Comparison of ENCODE assay signal across 9 cellular contexts in the genomic region with DNA sequence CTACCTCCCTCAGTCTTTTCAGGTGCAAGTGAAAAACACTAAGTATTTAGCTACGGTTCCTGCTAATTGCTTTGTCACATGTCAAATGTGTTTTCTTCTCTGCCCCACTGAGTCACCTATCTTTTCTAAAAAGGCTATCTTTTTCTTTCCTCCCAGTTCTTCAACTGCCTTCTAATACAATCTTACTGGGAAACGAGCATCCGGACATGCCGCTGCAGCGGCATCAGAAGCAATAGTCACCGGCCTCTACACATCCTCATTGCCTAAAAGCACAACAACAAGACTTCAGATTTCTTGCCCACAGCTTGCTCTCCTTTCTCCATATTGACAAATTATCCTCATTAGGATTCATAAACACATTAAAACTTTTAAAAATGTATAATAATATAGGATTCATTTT. TPM values are rescaled to one million over a fixed set of nuclear protein-coding genes. Genes with fewer than 3 reads are reported as not detected.
DNase-seq lines count a peak whose midpoint lies in the region; ATAC-seq, FAIRE-seq and TF ChIP-seq lines count a peak whose summit lies in the region.
"Had no signal": no experiment of that assay in that cellular context is flagged by ENCODE, and none has a peak within 500 bp of the region (broad histone marks: within the 10 kb centered on the region; RNA-seq: fewer than 3 reads in every experiment).

No MANE protein-coding gene starts in this region.

- H2AFZ ChIP-seq in HepG2 (ENCODE audit: low read length) = no peak overlapping the region

- H3K4me1 ChIP-seq in liver (ENCODE audit: control insufficient read depth in 4 of 4, insufficient read depth in 4 of 4, low read length in 3 of 4) (peaks cover 0 to 35% (median 12%) of the 10 kb centered on the region in 4 donors), HepG2 (ENCODE audit: insufficient read depth, low read length) (peaks cover 16% of the 10 kb centered on the region), mononuclear cell (ENCODE audit: insufficient read depth, low read length) (peaks cover 19% of the 10 kb centered on the region)

- CTCF ChIA-PET in HepG2 (lab: Yijun Ruan, JAX; ENCODE audit: low intra/inter-chr PET ratio, low total read pairs) = no interaction called here

- ATAC-seq in HepG2 = no peak

- no peak for TF ChIP-seq POLR2A in HepG2 (IDR thresholded peaks at IDR 0.05; ENCODE audit: insufficient read depth in 1 of 2, low read depth in 2 of 2, low read length in 2 of 2)

- H3K27me3 ChIP-seq in liver (ENCODE audit: control insufficient read depth in 4 of 4, insufficient read depth in 4 of 4, low read length in 3 of 4) (peaks cover 0 to 13% (median 0%) of the 10 kb centered on the region in 4 donors), HepG2 (ENCODE audit: control insufficient read depth in 1 of 2, insufficient read depth in 2 of 2, low read length in 2 of 2) (peaks cover 1 to 35% of the 10 kb centered on the region in 2 experiments; a peak in 4 of 5 replicates), mononuclear cell (ENCODE audit: insufficient read depth, low read length) (peaks cover 38% of the 10 kb centered on the region)

- H3K36me3 ChIP-seq in liver (ENCODE audit: control insufficient read depth in 4 of 4, insufficient read depth in 3 of 4, low read depth in 1 of 4, low read length in 3 of 4) = no peaks in the 10 kb centered on the region
- no peaks in the 10 kb centered on the region for H3K36me3 ChIP-seq in HepG2 (replicated peaks in 1 of 2; ENCODE audit: control insufficient read depth in 1 of 2, insufficient read depth in 2 of 2, low read length in 2 of 2)

- in situ Hi-C loops in HepG2 (cut with HindIII; ENCODE audit: extremely low pct_ligation_motif_present, low pct_unique_long_range_greater_than_20kb) = loop anchor here (25.0 kb wide), 2 partner anchors 1317 to 1592 kb away; no protein-coding TSS in a partner anchor

- no peak for TF ChIP-seq EP300 in HepG2 (IDR thresholded peaks at IDR 0.05; ENCODE audit: low read depth in 2 of 2, low read length in 2 of 2)
- TF ChIP-seq EP300 in HepG2 (CRISPR knock-in tag; IDR thresholded peaks at IDR 0.05; ENCODE audit: borderline replicate concordance) = no peak

- no TSS peak for BruUV-seq in HepG2 (replicated peaks; lab: Mats Ljungman, UMichigan)

- H3K9ac ChIP-seq in liver (ENCODE audit: low read depth in 1 of 2, low read length in 2 of 2) (peak overlapping the region in 1 of 2 donors; percentile 14), HepG2 (ENCODE audit: insufficient read depth, low read depth, low read length) (no peak overlapping the region)

- TF ChIP-seq CTCF in liver (IDR thresholded peaks at IDR 0.05; ENCODE audit: low read depth, low read length, missing input control) = no peak
- no peak for TF ChIP-seq CTCF in HepG2 (CRISPR knock-in tag; IDR thresholded peaks at IDR 0.05)
- TF ChIP-seq CTCF in cardiac fibroblast (IDR thresholded peaks at IDR 0.05; ENCODE audit: low read depth, low read length) = no peak

- intact Hi-C loops in HepG2 (cut with micrococcal nuclease; ENCODE audit: unreplicated experiment) = no loop called here

- H4K20me1 ChIP-seq in HepG2 (ENCODE audit: insufficient read depth, low read length) = no peaks in the 10 kb centered on the region

- POLR2A ChIA-PET in HepG2 (lab: Yijun Ruan, JAX) = no interaction called here

- 7% methylated on average over 6 of the region's 6 CpGs for WGBS in liver
- WGBS in HepG2 (ENCODE audit: low lambda C conversion rate) = 16% methylated on average over 6 of the region's 6 CpGs

- DNase-seq in HepG2 (ENCODE audit: low spot score) (no peak), cardiac fibroblast (ENCODE audit: low read depth in 2 of 2) (peak in 1 of 2 donors; percentile 31), hippocampal formation (lab: John Stamatoyannopoulos, UW) (no peak), ureter (ENCODE audit: low spot score) (no peak), NCI-H128 (lab: John Stamatoyannopoulos, UW; ENCODE audit: unreplicated experiment) (no peak), GM19240 (ENCODE audit: insufficient read length, low spot score) (no peak)
- DNase-seq: CD8-positive, alpha-beta memory T cell had no signal

- TF ChIP-seq RAD21 in liver (IDR thresholded peaks at IDR 0.05) = no peak
- TF ChIP-seq RAD21 in HepG2 (CRISPR knock-in tag; IDR thresholded peaks at IDR 0.05) = no peak

- no peak for FAIRE-seq in HepG2 (lab: Jason Lieb, UNC)

- H3K79me2 ChIP-seq in HepG2 (ENCODE audit: insufficient read depth, low read length) = no peaks in the 10 kb centered on the region

- no peaks in the 10 kb centered on the region for H3K9me3 ChIP-seq in liver (ENCODE audit: control insufficient read depth in 4 of 4, low read length in 3 of 4)
- no peaks in the 10 kb centered on the region for H3K9me3 ChIP-seq in HepG2 (ENCODE audit: low read length)
- no peaks in the 10 kb centered on the region for H3K9me3 ChIP-seq in mononuclear cell (ENCODE audit: low read depth, low read length)

- peak overlapping the region in 2 of 3 donors; percentile 57 to 74 for H3K4me3 ChIP-seq in liver (ENCODE audit: low read depth in 1 of 3, low read length in 3 of 3)
- no peak overlapping the region for H3K4me3 ChIP-seq in HepG2 (replicated peaks in 1 of 3; ENCODE audit: insufficient read depth in 1 of 3, low read depth in 2 of 3, low read length in 3 of 3)
- H3K4me3 ChIP-seq in cardiac fibroblast (replicated peaks in 1 of 2; ENCODE audit: low read depth in 2 of 2, low read length in 2 of 2) = peak overlapping the region; percentile 63 to 85
- H3K4me3 ChIP-seq in mononuclear cell (ENCODE audit: low read length) = peak overlapping the region; percentile 53

- H3K27ac ChIP-seq in liver (ENCODE audit: low read depth in 1 of 2, low read length in 2 of 2) = no peak overlapping the region
- no peak overlapping the region for H3K27ac ChIP-seq in HepG2 (ENCODE audit: extremely low read length, insufficient read depth, low read length)

- H3K4me2 ChIP-seq in HepG2 (ENCODE audit: low read depth, low read length) = no peak overlapping the region

TF ChIP-seq in liver, 16 proteins besides CTCF, POLR2A, EP300 and RAD21:
- TF ChIP-seq YY1 (IDR thresholded peaks at IDR 0.05) = no peak
- no peak for TF ChIP-seq HNF4A (conservative IDR thresholded peaks at IDR 0.05)
TF ChIP-seq in liver: peak in this region for 0.

RNA-seq across cellular contexts. Expression of a gene that starts 1.2 kb away (rescaled TPM):
- total RNA-seq in liver = 1 to 10 TPM; 2.3 to 4.0 TPM
- 1 to 10 TPM in 1 of 2 donors, under 1 TPM in 1; 0.90 to 2.1 TPM for polyA plus RNA-seq in liver
- 0.09 and 0.11 TPM in 2 replicates for total RNA-seq in HepG2 (2016; rRNA removed; fragmentation: Illumina TruSeq; extraction: Trizol)
- 0.09 and 0.10 TPM in 2 replicates for total RNA-seq in HepG2 (2016; cell fraction: cytosol; rRNA removed; fragmentation: Illumina TruSeq; extraction: Trizol; ENCODE audit: low read depth)
- 0.04 and 0.11 TPM in 2 replicates for total RNA-seq in HepG2 (2016; cell fraction: insoluble cytoplasmic fraction; rRNA removed; fragmentation: Illumina TruSeq; extraction: Trizol)
- total RNA-seq in HepG2 (2016; cell fraction: membrane; rRNA removed; fragmentation: Illumina TruSeq; extraction: Trizol) = 0.03 TPM in 2 replicates
- total RNA-seq in HepG2 (2016; cell fraction: nucleus; rRNA removed; fragmentation: Illumina TruSeq; extraction: Trizol) = 0.19 and 0.31 TPM in 2 replicates
- polyA plus RNA-seq in HepG2 (2011; rRNA removed) = 0.01 TPM in 1 of 2 replicates, not detected in the other
- polyA plus RNA-seq in HepG2 (2011; cell fraction: cytosol; rRNA removed) = 0.01 TPM in 1 of 2 replicates, not detected in the other
- not detected in 2 replicates for polyA plus RNA-seq in HepG2 (2011; cell fraction: nucleus; rRNA removed)
- polyA plus RNA-seq in HepG2 (2012) = not detected in 2 replicates
- under 0.01 and 0.01 TPM in 2 replicates for polyA plus RNA-seq in HepG2 (2016; cell fraction: cytosol; fragmentation: Illumina TruSeq; extraction: Trizol; ENCODE audit: low read depth)
- not detected in 2 replicates for polyA plus RNA-seq in HepG2 (2016; cell fraction: insoluble cytoplasmic fraction; fragmentation: Illumina TruSeq; extraction: Trizol; ENCODE audit: low read depth)
- polyA plus RNA-seq in HepG2 (2016; cell fraction: membrane; fragmentation: Illumina TruSeq; extraction: Trizol; ENCODE audit: low read depth) = not detected in 2 replicates
- polyA plus RNA-seq in HepG2 (2016; cell fraction: nucleus; fragmentation: Illumina TruSeq; extraction: Trizol; ENCODE audit: insufficient read depth, low read depth) = 0.03 and 0.15 TPM in 2 replicates
- polyA minus RNA-seq in HepG2 (2011; rRNA and poly(A)+ RNA removed; ENCODE audit: low replicate concordance) = 4.1 TPM in 1 of 2 replicates, not detected in the other
- polyA minus RNA-seq in HepG2 (2011; cell fraction: cytosol; rRNA and poly(A)+ RNA removed) = not detected in 2 replicates
- under 0.01 and 0.12 TPM in 2 replicates for polyA minus RNA-seq in HepG2 (2011; cell fraction: nucleus; rRNA and poly(A)+ RNA removed)
- 1.5 TPM for total RNA-seq in mononuclear cell
- total RNA-seq in ureter = 19.0 TPM

Comparison
In these comparisons a context has a peak if more than half of its experiments do, and no peak if none do; other contexts are left out.
1. H3K4me3 ChIP-seq: peak in liver (2 of 3), cardiac fibroblast (2 of 2) and mononuclear cell (single experiment); none in HepG2 (0 of 3).